Comparison of ENCODE assay signal across 8 cellular contexts in the genomic region with DNA sequence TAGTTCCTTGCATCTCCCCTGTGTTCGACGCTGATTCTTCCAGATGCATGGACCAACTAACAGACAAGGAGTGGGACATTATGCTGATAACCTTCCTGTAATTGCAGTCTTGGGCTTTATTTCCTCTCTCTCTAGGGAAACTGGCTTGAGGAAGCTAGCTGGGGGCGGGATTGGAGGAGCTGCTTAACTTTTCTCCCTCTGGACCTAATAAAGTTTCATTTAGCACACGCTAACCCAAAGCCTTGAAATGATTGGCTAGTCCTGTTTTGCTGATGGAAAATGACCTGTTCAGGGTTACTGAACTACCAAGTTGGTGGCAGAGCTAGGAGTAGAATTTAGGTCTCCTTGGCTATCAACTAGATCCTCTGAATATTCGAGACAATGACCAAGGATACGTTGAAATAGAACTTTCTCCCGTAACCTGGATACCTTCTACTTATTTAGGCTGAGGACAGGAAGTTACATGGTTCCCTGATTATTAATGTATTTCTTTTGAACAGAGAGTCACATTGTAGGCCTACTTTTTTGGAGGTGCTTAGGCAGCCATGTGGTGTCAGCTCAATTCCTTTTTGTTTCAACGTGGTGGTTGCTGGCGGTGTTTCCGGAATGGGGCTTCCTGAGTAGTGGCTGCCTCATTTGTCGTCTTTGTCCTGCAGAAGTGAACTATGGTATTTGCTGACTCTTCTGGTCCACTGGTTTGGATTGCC. TPM values are rescaled to one million over a fixed set of nuclear protein-coding genes. Genes with fewer than 3 reads are reported as not detected.
DNase-seq lines count a peak whose midpoint lies in the region; ATAC-seq and TF ChIP-seq lines count a peak whose summit lies in the region.

No MANE protein-coding gene starts in this region.

- WGBS in mesodermal cell (ENCODE audit: insufficient coverage in 2 of 2), 2 experiments, result 70% methylated on average over 2 of the region's 11 CpGs; no CpG with 5 or more reads in 1 of the 2 experiments

- intact Hi-C loops in ascending aorta (cut with DNase I), result loop anchor here (2.0 to 10.0 kb wide), 2 partner anchors 33 to 1681 kb away; a partner anchor contains a TSS

- H3K9me3 ChIP-seq in ascending aorta (no peaks in the 10 kb centered on the region), mesodermal cell (ENCODE audit: control insufficient read depth, low read length) (no peaks in the 10 kb centered on the region)

- H3K36me3 ChIP-seq in ascending aorta, result peaks cover 1 to 6% of the 10 kb centered on the region in 2 donors
- H3K36me3 ChIP-seq in mesodermal cell (ENCODE audit: control insufficient read depth, insufficient read depth, low read length), result peaks cover 36% of the 10 kb centered on the region

- H3K4me3 ChIP-seq in AG10803 (ENCODE audit: low read length) (peak overlapping the region; percentile 66), ascending aorta (peak overlapping the region; percentile 52 to 72), mesodermal cell (ENCODE audit: extremely low read depth, insufficient read depth, low read length, poor library complexity, severe bottlenecking) (peak overlapping the region; percentile 74)

- H3K4me1 ChIP-seq in ascending aorta (peaks cover 0 to 8% of the 10 kb centered on the region in 2 donors), mesodermal cell (ENCODE audit: control insufficient read depth, insufficient read depth, low read length, poor library complexity, severe bottlenecking) (no peaks in the 10 kb centered on the region)

- DNase-seq in AG10803 (ENCODE audit: low read depth) (no peak), KG1 (lab: John Stamatoyannopoulos, UW) (peak; percentile 26), ascending aorta (ENCODE audit: low spot score in 2 of 2) (no peak), NCI-H1417 treated with DMSO at 0.1 percent for 48 hours (lab: John Stamatoyannopoulos, UW) (no peak), NCI-H2107 (lab: John Stamatoyannopoulos, UW) (no peak)

- H3K27ac ChIP-seq in ascending aorta (peak overlapping the region in 1 of 2 donors; percentile 21), mesodermal cell (ENCODE audit: low read depth, low read length, severe bottlenecking) (no peak overlapping the region)

- ATAC-seq in GM19467 (IDR thresholded peaks at IDR 0.05; ENCODE audit: unreplicated experiment) (no peak), HG03025 (IDR thresholded peaks at IDR 0.05; ENCODE audit: low FRiP score, unreplicated experiment) (no peak)

- H3K27me3 ChIP-seq in ascending aorta, result no peaks in the 10 kb centered on the region

- TF ChIP-seq CTCF in AG10803 (conservative IDR thresholded peaks at IDR 0.05; ENCODE audit: low read length), result no peak
- no peak for TF ChIP-seq CTCF in ascending aorta (IDR thresholded peaks at IDR 0.05)

RNA-seq across cellular contexts. Expression of a gene that starts 2.0 kb away (rescaled TPM):
- 72.1 TPM for total RNA-seq in ascending aorta
- 317 TPM for polyA plus RNA-seq in mesodermal cell (2013, experiment 1 of 2)
- polyA plus RNA-seq in mesodermal cell (2013, experiment 2 of 2), result 278 TPM

RNA-seq across cellular contexts. Expression of a gene that starts 33.4 kb away (rescaled TPM):
- total RNA-seq in ascending aorta, result 7.9 TPM
- 3.3 TPM for polyA plus RNA-seq in mesodermal cell (2013, experiment 1 of 2)
- polyA plus RNA-seq in mesodermal cell (2013, experiment 2 of 2), result 5.6 TPM
